14 cellular contexts compared by ENCODE assay signal in the genomic region with DNA sequence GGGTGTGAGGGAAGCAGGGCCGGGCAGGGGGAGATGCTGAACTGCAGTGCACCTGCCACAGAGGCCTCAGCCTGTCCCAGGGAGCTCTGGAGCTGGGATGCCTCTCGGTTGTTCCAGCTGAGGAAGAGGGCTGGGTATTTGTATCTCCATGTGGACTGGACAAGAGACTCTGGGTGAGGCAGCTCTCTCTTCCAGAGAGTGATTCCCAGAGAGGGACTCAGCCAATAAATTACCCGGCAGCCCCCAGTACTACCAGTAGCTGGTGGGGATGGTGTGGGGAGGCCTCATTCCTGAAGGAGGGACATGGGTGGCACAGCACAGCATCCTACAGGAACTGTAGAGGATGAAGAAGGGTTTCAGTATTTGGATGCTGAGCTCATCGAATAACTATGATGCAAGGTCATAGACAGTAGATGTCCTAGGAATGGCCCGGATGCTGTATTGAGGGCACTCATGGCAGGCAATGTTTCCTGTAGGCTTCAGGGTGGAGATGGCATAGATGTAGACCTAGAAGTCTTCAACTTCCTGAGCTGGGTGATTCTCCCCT. TPM values are rescaled to one million over a fixed set of nuclear protein-coding genes. Genes with fewer than 3 reads are reported as not detected.
DNase-seq lines count a peak whose midpoint lies in the region; ATAC-seq and TF ChIP-seq lines count a peak whose summit lies in the region.
"Had no signal": no experiment of that assay in that cellular context is flagged by ENCODE, and none has a peak within 500 bp of the region (broad histone marks: within the 10 kb centered on the region; RNA-seq: fewer than 3 reads in every experiment).

No MANE protein-coding gene starts in this region.

- no peak overlapping the region for H3K23ac ChIP-seq in trophoblast cell (ENCODE audit: low read length)

- H3K27me3 ChIP-seq in endodermal cell (ENCODE audit: control insufficient read depth, insufficient read depth, low read length, poor library complexity, severe bottlenecking) = no peaks in the 10 kb centered on the region
- H3K27me3 ChIP-seq in trophoblast cell (ENCODE audit: insufficient read depth, low read length) = no peaks in the 10 kb centered on the region

- H3K36me3 Mint-ChIP-seq in IgD-negative memory B cell (peaks cover 4% of the 10 kb centered on the region), endodermal cell (ENCODE audit: low read depth) (no peaks in the 10 kb centered on the region)

- H3K9me3 ChIP-seq in endodermal cell (ENCODE audit: control insufficient read depth, low read length) (no peaks in the 10 kb centered on the region), trophoblast cell (ENCODE audit: insufficient read depth, low read depth, low read length) (peaks cover 2% of the 10 kb centered on the region)

- no peak overlapping the region for H3K9ac ChIP-seq in endodermal cell (ENCODE audit: extremely low read depth, low read length, poor library complexity, severe bottlenecking)
- no peak overlapping the region for H3K9ac ChIP-seq in trophoblast cell (ENCODE audit: low read length)

- H3K4me1 ChIP-seq in endodermal cell (ENCODE audit: control insufficient read depth, insufficient read depth, low read length) = no peaks in the 10 kb centered on the region
- H3K4me1 ChIP-seq in trophoblast cell (ENCODE audit: control insufficient read depth in 1 of 2, insufficient read depth in 2 of 2, low read length in 2 of 2) = no peaks in the 10 kb centered on the region

- H3K4me1 Mint-ChIP-seq in IgD-negative memory B cell (peaks cover 28 to 42% (median 32%) of the 10 kb centered on the region in 3 donors), endodermal cell (no peaks in the 10 kb centered on the region)

- H2AFZ ChIP-seq in trophoblast cell (ENCODE audit: insufficient read depth, low read length, poor library complexity) = no peak overlapping the region

- no peak overlapping the region for H4K91ac ChIP-seq in trophoblast cell (ENCODE audit: low read depth, low read length)

- no peak overlapping the region for H3K18ac ChIP-seq in trophoblast cell (ENCODE audit: low read length)

- no peak overlapping the region for H3K14ac ChIP-seq in trophoblast cell (ENCODE audit: low read length)

- H3K27ac Mint-ChIP-seq in IgD-negative memory B cell (peak overlapping the region; percentile 91 to 99 (median 96)), endodermal cell (no peak overlapping the region)

- WGBS in endodermal cell (ENCODE audit: insufficient coverage in 1 of 2, insufficient read length in 1 of 2), 2 experiments = 88 to 89% methylated on average over 2 to 5 of the region's 5 CpGs
- no CpG with 5 or more reads among the region's 5 CpGs for WGBS in trophoblast cell (ENCODE audit: extremely low coverage, insufficient coverage, insufficient read length)

- DNase-seq in EL = peak; percentile 94
- peak; percentile 21 for DNase-seq in endodermal cell
- peak; percentile 21 to 68 for DNase-seq in trophoblast cell
- DNase-seq in T-helper 9 cell = no peak
- no peak for DNase-seq in D341Med (ENCODE audit: low spot score)
- DNase-seq in inferior parietal cortex (ENCODE audit: extremely low spot score) = no peak
- DNase-seq: activated T-cell treated with anti-CD3 and anti-CD28 coated beads for 4 hours, DMS53, NCI-H1694 treated with DMSO at 0.1 percent for 48 hours had no signal

- H3K27me3 Mint-ChIP-seq in IgD-negative memory B cell (no peaks in the 10 kb centered on the region), endodermal cell (ENCODE audit: insufficient read depth) (peaks cover 1% of the 10 kb centered on the region)

- no peaks in the 10 kb centered on the region for H3K36me3 ChIP-seq in endodermal cell (ENCODE audit: control insufficient read depth, insufficient read depth, low read length)
- no peaks in the 10 kb centered on the region for H3K36me3 ChIP-seq in trophoblast cell (ENCODE audit: control insufficient read depth in 1 of 2, insufficient read depth in 2 of 2, low read length in 2 of 2)

- H4K12ac ChIP-seq in trophoblast cell (ENCODE audit: low read depth, low read length) = no peak overlapping the region

- H3K4ac ChIP-seq in trophoblast cell (ENCODE audit: low read depth, low read length) = no peak overlapping the region

- H3K4me3 ChIP-seq in endodermal cell (ENCODE audit: low read length) (no peak overlapping the region), trophoblast cell (ENCODE audit: low read depth, low read length) (no peak overlapping the region)

- H4K8ac ChIP-seq in trophoblast cell (ENCODE audit: low read depth, low read length) = no peak overlapping the region

- H3K4me3 Mint-ChIP-seq in IgD-negative memory B cell (peak overlapping the region; percentile 95 to 100 (median 98)), endodermal cell (no peak overlapping the region)

- no peak overlapping the region for H3K4me2 ChIP-seq in trophoblast cell (ENCODE audit: low read length)

- no peaks in the 10 kb centered on the region for H3K79me2 ChIP-seq in trophoblast cell (ENCODE audit: control insufficient read depth, insufficient read depth, low read length, poor library complexity)

- H3K27ac ChIP-seq in endodermal cell (ENCODE audit: low read depth, low read length) = no peak overlapping the region
- no peak overlapping the region for H3K27ac ChIP-seq in trophoblast cell (ENCODE audit: low read depth, low read length)

- no peak for TF ChIP-seq CTCF in endodermal cell (conservative IDR thresholded peaks at IDR 0.05)

- H2AK5ac ChIP-seq in trophoblast cell (ENCODE audit: low read length) = no peak overlapping the region

- no peaks in the 10 kb centered on the region for H3K79me1 ChIP-seq in trophoblast cell (ENCODE audit: low read length)

- H2BK120ac ChIP-seq in trophoblast cell (ENCODE audit: insufficient read depth, low read length, poor library complexity) = no peak overlapping the region

- H2BK12ac ChIP-seq in trophoblast cell (ENCODE audit: low read length) = no peak overlapping the region

- no peak for ATAC-seq in GM18519 (IDR thresholded peaks at IDR 0.05; ENCODE audit: low FRiP score, unreplicated experiment)

- no peak overlapping the region for H2BK5ac ChIP-seq in trophoblast cell (ENCODE audit: low read depth, low read length, poor library complexity)

- H3K9me3 Mint-ChIP-seq in IgD-negative memory B cell (no peaks in the 10 kb centered on the region), endodermal cell (peaks cover 2% of the 10 kb centered on the region)

RNA-seq across cellular contexts. Expression of gene FGD2, which starts 1.4 kb away (rescaled TPM):
- polyA plus RNA-seq in IgD-negative memory B cell = 99.8 TPM
- total RNA-seq in endodermal cell = not detected
- polyA plus RNA-seq in endodermal cell (2013, experiment 1 of 2) = not detected
- polyA plus RNA-seq in endodermal cell (2013, experiment 2 of 2) = not detected
- polyA plus RNA-seq in trophoblast cell (2013) = not detected in 2 replicates
- total RNA-seq: dermis microvascular lymphatic vessel endothelial cell had no signal

RNA-seq across cellular contexts. Expression of gene MTCH1, which starts 20.9 kb away (rescaled TPM):
- 69.5 TPM for polyA plus RNA-seq in IgD-negative memory B cell
- 100 to 1,000 TPM; 226 to 235 TPM for total RNA-seq in endodermal cell
- polyA plus RNA-seq in endodermal cell (2013, experiment 1 of 2) = 162 TPM
- polyA plus RNA-seq in endodermal cell (2013, experiment 2 of 2) = 156 TPM
- polyA plus RNA-seq in trophoblast cell (2013) = 96.9 and 97.4 TPM in 2 replicates

RNA-seq across cellular contexts. Expression of gene PI16, which starts 52.3 kb away (rescaled TPM):
- polyA plus RNA-seq in IgD-negative memory B cell = 2.3 TPM
- total RNA-seq in endodermal cell = not detected
- polyA plus RNA-seq in endodermal cell (2013, experiment 1 of 2) = not detected
- polyA plus RNA-seq in endodermal cell (2013, experiment 2 of 2) = not detected
- not detected in 2 replicates for polyA plus RNA-seq in trophoblast cell (2013)
- total RNA-seq: SK-MEL-5 had no signal
- polyA plus RNA-seq: keratinocyte had no signal

Comparison
In these comparisons a context has a peak if more than half of its experiments do, and no peak if none do; other contexts are left out.
1. DNase-seq: peak in EL (single experiment), endodermal cell (single experiment) and trophoblast cell (2 of 2); none in T-helper 9 cell (single experiment), D341Med (single experiment) and inferior parietal cortex (single experiment).